8 cellular contexts compared by ENCODE assay signal in the genomic region with DNA sequence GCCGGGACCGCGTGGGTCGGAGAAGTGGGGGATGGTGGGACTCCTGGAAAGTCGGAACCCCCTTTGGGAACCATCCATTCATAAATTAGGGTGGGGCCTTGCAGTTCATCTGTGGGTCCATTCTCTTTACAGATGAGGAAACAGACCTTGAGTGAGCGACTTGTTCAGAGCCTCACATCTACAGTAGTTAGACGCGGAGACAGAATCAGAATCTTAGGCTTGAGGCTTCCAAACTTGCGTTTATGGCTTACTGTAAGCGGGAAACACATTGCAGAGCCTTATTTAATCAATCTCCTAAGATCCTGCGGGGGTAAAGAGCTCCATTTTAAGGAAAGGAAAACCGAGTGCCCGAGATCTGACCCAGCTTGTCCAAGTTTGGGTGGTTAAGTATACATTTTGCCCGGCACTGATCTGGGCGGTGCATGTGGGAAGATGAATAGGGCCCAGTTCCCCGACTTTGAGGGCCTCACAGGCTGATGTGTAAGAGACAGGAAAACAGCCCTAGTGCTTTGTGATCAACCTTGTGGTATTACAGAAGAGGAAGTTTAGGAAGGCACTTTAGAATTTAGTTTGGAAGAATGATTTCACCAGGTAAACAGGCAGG. TPM values are rescaled to one million over a fixed set of nuclear protein-coding genes. Genes with fewer than 3 reads are reported as not detected.
DNase-seq lines count a peak whose midpoint lies in the region; ATAC-seq and TF ChIP-seq lines count a peak whose summit lies in the region.

No MANE protein-coding gene starts in this region.

- in situ Hi-C loops in GM23248 (cut with MboI) = no loop called here

- BruUV-seq in Calu3 (replicated peaks; lab: Mats Ljungman, UMichigan) = TSS peak; percentile 63

- H3K79me2 ChIP-seq in GM23248 (ENCODE audit: insufficient read depth) = peaks cover 77% of the 10 kb centered on the region

- POLR2A ChIA-PET in activated CD4-positive, alpha-beta T cell treated with anti-CD3 and anti-CD28 coated beads for 36 hours (lab: Charles Lee) = no interaction called here
- POLR2A ChIA-PET in naive thymus-derived CD4-positive, alpha-beta T cell (lab: Charles Lee) = interaction anchor here (0.8 to 1.0 kb wide), 3 partner anchors 9 to 1364 kb away, joined by 3 read pairs; no protein-coding TSS in a partner anchor

- H3K27me3 Mint-ChIP-seq in Calu3 (ENCODE audit: unreplicated experiment) (no peaks in the 10 kb centered on the region), endodermal cell (ENCODE audit: insufficient read depth) (no peaks in the 10 kb centered on the region)
- H3K27me3 Mint-ChIP-seq in activated CD4-positive, alpha-beta T cell treated with anti-CD3 and anti-CD28 coated beads for 36 hours = no peaks in the 10 kb centered on the region
- no peaks in the 10 kb centered on the region for H3K27me3 Mint-ChIP-seq in naive thymus-derived CD4-positive, alpha-beta T cell

- H3K9me3 ChIP-seq in GM23248 (ENCODE audit: low read depth) (no peaks in the 10 kb centered on the region), endodermal cell (ENCODE audit: control insufficient read depth, low read length) (no peaks in the 10 kb centered on the region)
- H3K9me3 ChIP-seq in naive thymus-derived CD4-positive, alpha-beta T cell (ENCODE audit: control insufficient read depth in 2 of 3, low read length in 3 of 3) = no peaks in the 10 kb centered on the region

- no peak overlapping the region for H3K4me3 Mint-ChIP-seq in Calu3 (ENCODE audit: low read depth, unreplicated experiment)
- no peak overlapping the region for H3K4me3 Mint-ChIP-seq in activated CD4-positive, alpha-beta T cell treated with anti-CD3 and anti-CD28 coated beads for 36 hours
- H3K4me3 Mint-ChIP-seq in endodermal cell = no peak overlapping the region
- no peak overlapping the region for H3K4me3 Mint-ChIP-seq in naive thymus-derived CD4-positive, alpha-beta T cell

- H3K27ac Mint-ChIP-seq in Calu3 (ENCODE audit: unreplicated experiment) (no peak overlapping the region), endodermal cell (no peak overlapping the region)
- no peak overlapping the region for H3K27ac Mint-ChIP-seq in activated CD4-positive, alpha-beta T cell treated with anti-CD3 and anti-CD28 coated beads for 36 hours
- H3K27ac Mint-ChIP-seq in naive thymus-derived CD4-positive, alpha-beta T cell = no peak overlapping the region

- H3K9me3 Mint-ChIP-seq in Calu3 (ENCODE audit: low read depth, unreplicated experiment) (no peaks in the 10 kb centered on the region), endodermal cell (no peaks in the 10 kb centered on the region)
- no peaks in the 10 kb centered on the region for H3K9me3 Mint-ChIP-seq in activated CD4-positive, alpha-beta T cell treated with anti-CD3 and anti-CD28 coated beads for 36 hours (ENCODE audit: low read depth)
- H3K9me3 Mint-ChIP-seq in naive thymus-derived CD4-positive, alpha-beta T cell = no peaks in the 10 kb centered on the region

- peak overlapping the region; percentile 73 for H2AFZ ChIP-seq in GM23248

- ATAC-seq in activated CD4-positive, alpha-beta T cell treated with anti-CD3 and anti-CD28 coated beads for 36 hours = peak; percentile 35
- peak; percentile 40 for ATAC-seq in naive thymus-derived CD4-positive, alpha-beta T cell

- 1 to 2% methylated on average over 15 to 16 of the region's 16 CpGs for WGBS in GM23248 (ENCODE audit: low coverage in 1 of 2, low lambda C conversion rate in 2 of 2, missing lambda C conversion rate in 2 of 2), 2 experiments
- 0% methylated on average over 5 to 16 of the region's 16 CpGs for WGBS in endodermal cell (ENCODE audit: insufficient coverage in 1 of 2, insufficient read length in 1 of 2), 2 experiments
- under 1% methylated on average over 16 of the region's 16 CpGs for WGBS in urinary bladder

- H3K9ac ChIP-seq in GM23248 (peak overlapping the region; percentile 92), endodermal cell (ENCODE audit: extremely low read depth, low read length, poor library complexity, severe bottlenecking) (peak overlapping the region; percentile 96)

- peak overlapping the region; percentile 94 for H3K4me3 ChIP-seq in GM23248
- H3K4me3 ChIP-seq in endodermal cell (ENCODE audit: low read length) = peak overlapping the region; percentile 87
- H3K4me3 ChIP-seq in naive thymus-derived CD4-positive, alpha-beta T cell (ENCODE audit: low read length) = peak overlapping the region; percentile 96
- peak overlapping the region; percentile 64 for H3K4me3 ChIP-seq in urinary bladder (ENCODE audit: low read depth, low read length)

- peaks cover 30% of the 10 kb centered on the region for H3K36me3 Mint-ChIP-seq in Calu3 (ENCODE audit: insufficient read depth, unreplicated experiment)
- H3K36me3 Mint-ChIP-seq in activated CD4-positive, alpha-beta T cell treated with anti-CD3 and anti-CD28 coated beads for 36 hours (ENCODE audit: low read depth) = peaks cover 27% of the 10 kb centered on the region
- peaks cover 26% of the 10 kb centered on the region for H3K36me3 Mint-ChIP-seq in endodermal cell (ENCODE audit: low read depth)
- peaks cover under 1 to 17% (median 13%) of the 10 kb centered on the region in 5 donors for H3K36me3 Mint-ChIP-seq in naive thymus-derived CD4-positive, alpha-beta T cell

- H3K27ac ChIP-seq in GM23248 = peak overlapping the region; percentile 95
- H3K27ac ChIP-seq in endodermal cell (ENCODE audit: low read depth, low read length) = peak overlapping the region; percentile 97
- H3K27ac ChIP-seq in naive thymus-derived CD4-positive, alpha-beta T cell (ENCODE audit: low read depth, low read length) = peak overlapping the region; percentile 90
- peak overlapping the region; percentile 54 for H3K27ac ChIP-seq in urinary bladder (ENCODE audit: low read depth)

- H3K4me1 Mint-ChIP-seq in Calu3 (ENCODE audit: low read depth, unreplicated experiment) (peaks cover 27% of the 10 kb centered on the region), endodermal cell (peaks cover 8% of the 10 kb centered on the region)
- peaks cover 34% of the 10 kb centered on the region for H3K4me1 Mint-ChIP-seq in activated CD4-positive, alpha-beta T cell treated with anti-CD3 and anti-CD28 coated beads for 36 hours
- peaks cover 15 to 35% (median 27%) of the 10 kb centered on the region in 7 donors for H3K4me1 Mint-ChIP-seq in naive thymus-derived CD4-positive, alpha-beta T cell

- H3K27me3 ChIP-seq in GM23248 (replicated peaks; ENCODE audit: insufficient read depth) (no peaks in the 10 kb centered on the region), endodermal cell (ENCODE audit: control insufficient read depth, insufficient read depth, low read length, poor library complexity, severe bottlenecking) (no peaks in the 10 kb centered on the region)
- H3K27me3 ChIP-seq in naive thymus-derived CD4-positive, alpha-beta T cell (ENCODE audit: control insufficient read depth in 2 of 2, insufficient read depth in 2 of 2, low read length in 2 of 2) = no peaks in the 10 kb centered on the region

- peaks cover 18% of the 10 kb centered on the region for H3K36me3 ChIP-seq in GM23248 (ENCODE audit: low read depth)
- peaks cover 25% of the 10 kb centered on the region for H3K36me3 ChIP-seq in endodermal cell (ENCODE audit: control insufficient read depth, insufficient read depth, low read length)
- H3K36me3 ChIP-seq in naive thymus-derived CD4-positive, alpha-beta T cell (ENCODE audit: control insufficient read depth in 2 of 3, insufficient read depth in 3 of 3, low read length in 3 of 3) = peaks cover 2 to 23% (median 7%) of the 10 kb centered on the region in 3 experiments
- peaks cover 3% of the 10 kb centered on the region for H3K36me3 ChIP-seq in urinary bladder (ENCODE audit: insufficient read depth)

- no peak for TF ChIP-seq CTCF in Calu3 (IDR thresholded peaks at IDR 0.05; ENCODE audit: unreplicated experiment)
- no peak for TF ChIP-seq CTCF in endodermal cell (conservative IDR thresholded peaks at IDR 0.05)

- CTCF ChIA-PET in Calu3 (lab: Charles Lee) = interaction anchor here (0.7 kb wide), 2 partner anchors 599 to 1054 kb away, joined by 3 to 4 read pairs; no protein-coding TSS in a partner anchor
- CTCF ChIA-PET in activated CD4-positive, alpha-beta T cell treated with anti-CD3 and anti-CD28 coated beads for 36 hours (lab: Charles Lee) = interaction anchor here (0.9 kb wide), 1 partner anchor 19 kb away, joined by 4 read pairs; no protein-coding TSS in a partner anchor
- CTCF ChIA-PET in naive thymus-derived CD4-positive, alpha-beta T cell (lab: Charles Lee) = no interaction called here

- H3F3A ChIP-seq in GM23248 (ENCODE audit: insufficient read depth) = peaks cover 28% of the 10 kb centered on the region

- H3K4me2 ChIP-seq in GM23248 (ENCODE audit: unreplicated experiment) = peak overlapping the region; percentile 89

- DNase-seq in Calu3 (peak; percentile 15), GM23248 (peak; percentile 56), NCI-H2029 (lab: John Stamatoyannopoulos, UW) (peak; percentile 2), endodermal cell (peak; percentile 65), NCI-H774 (lab: John Stamatoyannopoulos, UW) (no peak)
- DNase-seq in activated CD4-positive, alpha-beta T cell treated with anti-CD3 and anti-CD28 coated beads for 36 hours = peak; percentile 63
- peak in 6 of 9 donors; percentile 16 to 39 (median 22) for DNase-seq in naive thymus-derived CD4-positive, alpha-beta T cell

- intact Hi-C loops in Calu3 (cut with micrococcal nuclease; ENCODE audit: unreplicated experiment) = loop anchor here (10.0 kb wide), 1 partner anchor 1023 kb away; no protein-coding TSS in a partner anchor
- intact Hi-C loops in activated CD4-positive, alpha-beta T cell treated with anti-CD3 and anti-CD28 coated beads for 36 hours (cut with DNase I, micrococcal nuclease) = loop anchor here (1.0 to 10.0 kb wide), 9 partner anchors 531 to 1909 kb away; partner anchors contain the start of genes AMACR (in 1 of the 2), C5orf22 (in 1 of the 2), DNAJC21 (in 1 of the 2) and DROSHA (in 1 of the 2)
- intact Hi-C loops in naive thymus-derived CD4-positive, alpha-beta T cell (cut with micrococcal nuclease) = loop anchor here (2.0 to 10.0 kb wide), 10 partner anchors 207 to 1909 kb away; partner anchors contain the start of genes SUB1 (in 2 of the 2), C5orf22 (in 1 of the 2), DROSHA (in 1 of the 2) and MTMR12 (in 1 of the 2)

- H3K4me1 ChIP-seq in GM23248 (ENCODE audit: insufficient read depth) (peaks cover 35% of the 10 kb centered on the region), endodermal cell (ENCODE audit: control insufficient read depth, insufficient read depth, low read length) (no peaks in the 10 kb centered on the region), urinary bladder (ENCODE audit: insufficient read depth) (peaks cover 1% of the 10 kb centered on the region)
- peaks cover 15 to 16% of the 10 kb centered on the region in 2 donors for H3K4me1 ChIP-seq in naive thymus-derived CD4-positive, alpha-beta T cell (ENCODE audit: control insufficient read depth in 2 of 2, insufficient read depth in 2 of 2, low read length in 2 of 2)

- peaks cover 12% of the 10 kb centered on the region for H4K20me1 ChIP-seq in GM23248 (ENCODE audit: insufficient read depth)

- H3K9me2 ChIP-seq in GM23248 (ENCODE audit: insufficient read depth) = no peaks in the 10 kb centered on the region

RNA-seq across cellular contexts. Expression of gene TARS1, which starts 0.6 kb away (rescaled TPM):
- total RNA-seq in Calu3 (2022) (168 and 201 TPM in 2 replicates), endodermal cell (100 to 1,000 TPM; 143 to 179 TPM), urinary bladder (115 TPM)
- total RNA-seq in GM23248 (2014; rRNA removed; shearing (Covaris generic)) = 246 and 268 TPM in 2 replicates
- polyA plus RNA-seq in GM23248 (2016; fragmentation: Nextera tagmentation; extraction: Ambion mirVana) (244 and 247 TPM in 2 replicates), urinary bladder (65.4 TPM)
- 100 to 1,000 TPM; 285 to 357 TPM for total RNA-seq in activated CD4-positive, alpha-beta T cell treated with anti-CD3 and anti-CD28 coated beads for 36 hours
- 153 TPM for polyA plus RNA-seq in endodermal cell (2013, experiment 1 of 2)
- 117 TPM for polyA plus RNA-seq in endodermal cell (2013, experiment 2 of 2)
- 100 to 1,000 TPM in 1 of 5 experiments, 10 to 100 TPM in 4; 29.7 to 153 (median 87.0) TPM for total RNA-seq in naive thymus-derived CD4-positive, alpha-beta T cell
- polyA plus RNA-seq in naive thymus-derived CD4-positive, alpha-beta T cell = 10 to 100 TPM; 58.5 to 60.0 TPM
